8 cellular contexts compared by ENCODE assay signal in the genomic region with DNA sequence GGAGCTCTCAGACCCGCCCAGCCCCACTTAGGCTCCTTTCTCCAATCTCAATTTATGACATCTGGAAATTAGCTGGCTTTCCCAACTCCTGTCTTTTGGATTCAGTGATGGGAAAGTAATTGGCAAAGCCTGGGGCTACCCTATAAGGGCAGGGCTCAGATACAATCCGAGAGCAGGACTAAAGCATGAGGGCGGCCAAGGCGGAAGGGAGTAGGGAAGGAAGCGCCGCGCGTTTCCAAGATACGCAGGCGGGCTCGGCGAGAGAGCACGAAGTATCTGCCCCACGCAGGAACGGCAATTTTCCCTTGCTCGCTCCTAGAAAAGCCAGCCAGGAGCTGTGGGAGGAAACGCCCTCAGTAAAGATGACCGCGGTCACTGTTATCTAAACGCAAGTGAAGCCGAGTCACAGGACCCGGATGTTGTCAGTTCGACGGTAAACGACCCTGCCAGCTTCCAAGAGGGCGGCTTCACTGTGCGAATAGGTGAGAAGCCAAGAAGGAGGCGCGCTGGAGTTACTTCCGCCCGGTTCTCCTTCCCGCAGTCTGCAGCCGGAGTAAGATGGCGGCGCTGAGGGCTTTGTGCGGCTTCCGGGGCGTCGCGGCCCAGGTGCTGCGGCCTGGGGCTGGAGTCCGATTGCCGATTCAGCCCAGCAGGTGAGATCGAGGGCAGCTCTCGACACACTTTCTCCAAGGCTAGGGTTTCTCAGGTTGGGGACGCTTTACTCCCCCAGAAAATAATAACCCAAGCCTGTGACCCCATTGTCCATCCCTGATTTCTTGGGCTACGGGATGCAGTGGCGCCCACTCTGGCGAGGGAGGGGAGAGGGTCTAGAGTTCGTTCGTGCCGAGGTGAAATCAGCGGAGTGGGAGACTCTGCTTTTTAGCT. TPM values are rescaled to one million over a fixed set of nuclear protein-coding genes. Genes with fewer than 3 reads are reported as not detected.
DNase-seq lines count a peak whose midpoint lies in the region; ATAC-seq and TF ChIP-seq lines count a peak whose summit lies in the region.

TSS of gene NDUFS2 (plus strand) at position 540 of the 885 bp plus-strand sequence. CDS start at position 559, 19 bp downstream.

- no peaks in the 10 kb centered on the region for H3K27me3 Mint-ChIP-seq in activated naive CD4-positive, alpha-beta T cell treated with anti-CD3 and anti-CD28 coated beads, Interleukin-2, amount 50 U/mL, for 24 hours

- peak within 1 kb of the TSS; percentile 98 for H3K27ac Mint-ChIP-seq in activated naive CD4-positive, alpha-beta T cell treated with anti-CD3 and anti-CD28 coated beads, Interleukin-2, amount 50 U/mL, for 24 hours

- peak; percentile 100 for DNase-seq in NCI-H1092 (lab: John Stamatoyannopoulos, UW)
- DNase-seq in globus pallidus (ENCODE audit: low spot score), result peak; percentile 99
- DNase-seq in nucleus accumbens (lab: John Stamatoyannopoulos, UW), result peak; percentile 62 to 100 (median 97)
- DNase-seq in suprapubic skin (ENCODE audit: low spot score in 2 of 2), result peak; percentile 99 to 100

- TF ChIP-seq POLR2A in GM10847 (IDR thresholded peaks at IDR 0.05; ENCODE audit: extremely low read depth, insufficient read length) (peak; percentile 83), suprapubic skin (IDR thresholded peaks at IDR 0.05) (peak; percentile 61 to 71)

- no peaks in the 10 kb centered on the region for H3K9me3 Mint-ChIP-seq in activated naive CD4-positive, alpha-beta T cell treated with anti-CD3 and anti-CD28 coated beads, Interleukin-2, amount 50 U/mL, for 24 hours

- no peak for TF ChIP-seq EP300 in suprapubic skin (IDR thresholded peaks at IDR 0.05)

- H3K27ac ChIP-seq in suprapubic skin, result peak within 1 kb of the TSS; percentile 98

- H3K4me1 ChIP-seq in suprapubic skin, result peaks cover 76% of the 10 kb centered on the region

- 1% methylated on average over 42 of the region's 53 CpGs for WGBS in suprapubic skin

- H3K4me3 ChIP-seq in suprapubic skin, result peak within 1 kb of the TSS; percentile 64

- H3K4me1 Mint-ChIP-seq in activated naive CD4-positive, alpha-beta T cell treated with anti-CD3 and anti-CD28 coated beads, Interleukin-2, amount 50 U/mL, for 24 hours, result peaks cover 74% of the 10 kb centered on the region

- peaks cover 36% of the 10 kb centered on the region for H3K36me3 ChIP-seq in suprapubic skin

- TF ChIP-seq CTCF in suprapubic skin (IDR thresholded peaks at IDR 0.05), result no peak

- ATAC-seq in HG02610 (IDR thresholded peaks at IDR 0.05; ENCODE audit: unreplicated experiment) (peak; percentile 96), SK-N-SH treated with all-trans-retinoic acid at 6 μM for 48 hours (peak; percentile 82)

- H3K27me3 ChIP-seq in suprapubic skin, result no peaks in the 10 kb centered on the region

- peak within 1 kb of the TSS; percentile 95 for H3K4me3 Mint-ChIP-seq in activated naive CD4-positive, alpha-beta T cell treated with anti-CD3 and anti-CD28 coated beads, Interleukin-2, amount 50 U/mL, for 24 hours

- H3K36me3 Mint-ChIP-seq in activated naive CD4-positive, alpha-beta T cell treated with anti-CD3 and anti-CD28 coated beads, Interleukin-2, amount 50 U/mL, for 24 hours, result peaks cover 20% of the 10 kb centered on the region

- no peaks in the 10 kb centered on the region for H3K9me3 ChIP-seq in suprapubic skin

TF ChIP-seq in SK-N-SH treated with all-trans-retinoic acid at 6 μM for 48 hours, 23 proteins besides CTCF, POLR2A, EP300 and RAD21:
- TF ChIP-seq GLIS3 (CRISPR knock-in tag; IDR thresholded peaks at IDR 0.05), result no peak
- TF ChIP-seq, protein P1, sequence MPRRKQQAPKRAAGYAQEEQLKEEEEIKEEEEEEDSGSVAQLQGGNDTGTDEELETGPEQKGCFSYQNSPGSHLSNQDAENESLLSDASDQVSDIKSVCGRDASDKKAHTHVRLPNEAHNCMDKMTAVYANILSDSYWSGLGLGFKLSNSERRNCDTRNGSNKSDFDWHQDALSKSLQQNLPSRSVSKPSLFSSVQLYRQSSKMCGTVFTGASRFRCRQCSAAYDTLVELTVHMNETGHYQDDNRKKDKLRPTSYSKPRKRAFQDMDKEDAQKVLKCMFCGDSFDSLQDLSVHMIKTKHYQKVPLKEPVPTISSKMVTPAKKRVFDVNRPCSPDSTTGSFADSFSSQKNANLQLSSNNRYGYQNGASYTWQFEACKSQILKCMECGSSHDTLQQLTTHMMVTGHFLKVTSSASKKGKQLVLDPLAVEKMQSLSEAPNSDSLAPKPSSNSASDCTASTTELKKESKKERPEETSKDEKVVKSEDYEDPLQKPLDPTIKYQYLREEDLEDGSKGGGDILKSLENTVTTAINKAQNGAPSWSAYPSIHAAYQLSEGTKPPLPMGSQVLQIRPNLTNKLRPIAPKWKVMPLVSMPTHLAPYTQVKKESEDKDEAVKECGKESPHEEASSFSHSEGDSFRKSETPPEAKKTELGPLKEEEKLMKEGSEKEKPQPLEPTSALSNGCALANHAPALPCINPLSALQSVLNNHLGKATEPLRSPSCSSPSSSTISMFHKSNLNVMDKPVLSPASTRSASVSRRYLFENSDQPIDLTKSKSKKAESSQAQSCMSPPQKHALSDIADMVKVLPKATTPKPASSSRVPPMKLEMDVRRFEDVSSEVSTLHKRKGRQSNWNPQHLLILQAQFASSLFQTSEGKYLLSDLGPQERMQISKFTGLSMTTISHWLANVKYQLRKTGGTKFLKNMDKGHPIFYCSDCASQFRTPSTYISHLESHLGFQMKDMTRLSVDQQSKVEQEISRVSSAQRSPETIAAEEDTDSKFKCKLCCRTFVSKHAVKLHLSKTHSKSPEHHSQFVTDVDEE (CRISPR knock-in tag; IDR thresholded peaks at IDR 0.05), result peak; percentile 7; the same call in 1 of the 2 replicates
- TF ChIP-seq POU6F1 (CRISPR knock-in tag; IDR thresholded peaks at IDR 0.05; ENCODE audit: borderline replicate concordance, low read depth), result no peak

RNA-seq across cellular contexts. Expression of gene NDUFS2, which starts in this region (rescaled TPM):
- 100 to 1,000 TPM in 3 of 4 donors, 10 to 100 TPM in 1; 99.1 to 132 (median 112) TPM for total RNA-seq in suprapubic skin

Comparison
In these comparisons a context has a peak if more than half of its experiments do, and no peak if none do; other contexts are left out.
1. Peak in every context shown above with its lines: DNase-seq, ATAC-seq, H3K4me3 ChIP-seq and H3K27ac ChIP-seq.